In the genomic region with DNA sequence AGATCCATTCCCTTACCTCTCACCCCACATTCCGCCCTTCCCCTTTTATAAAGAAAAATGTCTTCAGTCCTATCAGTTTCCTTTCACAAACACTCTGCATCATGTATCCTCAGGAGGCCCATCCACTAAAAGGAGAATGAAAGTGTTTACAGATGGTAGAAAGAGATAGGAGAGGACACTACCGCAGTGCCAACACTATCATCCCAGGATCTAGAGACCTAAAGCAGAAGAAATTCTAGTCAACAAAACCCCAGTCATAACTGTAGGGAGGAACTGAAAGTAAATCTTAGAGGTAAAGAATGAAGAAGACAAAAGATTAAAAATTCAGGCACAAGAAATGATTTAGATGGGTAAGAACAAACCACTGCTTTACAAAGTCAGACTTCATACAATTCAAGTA, we compare ENCODE assay signal across 9 cellular contexts.
DNase-seq lines count a peak whose midpoint lies in the region; ATAC-seq and TF ChIP-seq lines count a peak whose summit lies in the region.
"Had no signal": no experiment of that assay in that cellular context is flagged by ENCODE, and none has a peak within 500 bp of the region (broad histone marks: within the 10 kb centered on the region; RNA-seq: fewer than 3 reads in every experiment).

No MANE protein-coding gene starts in this region.

- H3K9me3 Mint-ChIP-seq in memory B cell: peaks cover 2% of the 10 kb centered on the region
- H3K9me3 Mint-ChIP-seq in endodermal cell: no peaks in the 10 kb centered on the region

- H3K4me1 ChIP-seq in Karpas-422 (ENCODE audit: low read length) (peaks cover 9% of the 10 kb centered on the region), endodermal cell (ENCODE audit: control insufficient read depth, insufficient read depth, low read length) (no peaks in the 10 kb centered on the region)

- no peaks in the 10 kb centered on the region for H4K20me1 ChIP-seq in Karpas-422 (ENCODE audit: insufficient read depth, low read depth, low read length)

- ATAC-seq in GM18508 (IDR thresholded peaks at IDR 0.05; ENCODE audit: insufficient read depth, unreplicated experiment) (peak; percentile 73), GM21737 (IDR thresholded peaks at IDR 0.05; ENCODE audit: unreplicated experiment) (peak; percentile 80), memory B cell (ENCODE audit: low read depth) (peak; percentile 45)

- no peaks in the 10 kb centered on the region for H3K9me3 ChIP-seq in Karpas-422 (ENCODE audit: low read length)
- no peaks in the 10 kb centered on the region for H3K9me3 ChIP-seq in endodermal cell (ENCODE audit: control insufficient read depth, low read length)

- H3K4me1 Mint-ChIP-seq in memory B cell (peaks cover 4% of the 10 kb centered on the region), endodermal cell (peaks cover 5% of the 10 kb centered on the region)

- H3K9ac ChIP-seq in Karpas-422 (ENCODE audit: low read length): no peak overlapping the region
- H3K9ac ChIP-seq in endodermal cell (ENCODE audit: extremely low read depth, low read length, poor library complexity, severe bottlenecking): no peak overlapping the region

- H2AFZ ChIP-seq in Karpas-422 (ENCODE audit: low read length): no peak overlapping the region

- WGBS in endodermal cell (ENCODE audit: insufficient coverage in 1 of 2, insufficient read length in 1 of 2), 2 experiments: 83% methylated on average over 2 of the region's 2 CpGs; no CpG with 5 or more reads in 1 of the 2 experiments

- H3K27ac Mint-ChIP-seq in memory B cell (no peak overlapping the region), endodermal cell (no peak overlapping the region)

- H3K27me3 ChIP-seq in Karpas-422 (ENCODE audit: low read length) (no peaks in the 10 kb centered on the region), endodermal cell (ENCODE audit: control insufficient read depth, insufficient read depth, low read length, poor library complexity, severe bottlenecking) (no peaks in the 10 kb centered on the region)

- TF ChIP-seq CTCF in NB4 (IDR thresholded peaks at IDR 0.05; ENCODE audit: low read depth, low read length) (no peak), endodermal cell (conservative IDR thresholded peaks at IDR 0.05) (no peak)

- no peaks in the 10 kb centered on the region for H3K79me2 ChIP-seq in Karpas-422 (ENCODE audit: low read length)

- H3K4me3 Mint-ChIP-seq in memory B cell (no peak overlapping the region), endodermal cell (no peak overlapping the region)

- TF ChIP-seq POLR2A in NB4 (IDR thresholded peaks at IDR 0.05; ENCODE audit: extremely low read depth, insufficient read length): no peak

- no peaks in the 10 kb centered on the region for H3K27me3 Mint-ChIP-seq in memory B cell
- no peaks in the 10 kb centered on the region for H3K27me3 Mint-ChIP-seq in endodermal cell (ENCODE audit: insufficient read depth)

- no peaks in the 10 kb centered on the region for H3K9me2 ChIP-seq in Karpas-422 (replicated peaks; ENCODE audit: insufficient read depth, low read length)

- H3K36me3 Mint-ChIP-seq in memory B cell (no peaks in the 10 kb centered on the region), endodermal cell (ENCODE audit: low read depth) (no peaks in the 10 kb centered on the region)

- H3K4me2 ChIP-seq in Karpas-422 (ENCODE audit: low read depth, low read length, poor library complexity, severe bottlenecking): no peak overlapping the region

- H3K36me3 ChIP-seq in Karpas-422 (ENCODE audit: insufficient read depth, low read length): no peaks in the 10 kb centered on the region
- no peaks in the 10 kb centered on the region for H3K36me3 ChIP-seq in endodermal cell (ENCODE audit: control insufficient read depth, insufficient read depth, low read length)

- DNase-seq in NB4 (ENCODE audit: low read depth) (peak; percentile 75), memory B cell (ENCODE audit: low spot score in 2 of 2) (no peak), GM19240 (ENCODE audit: insufficient read length, low spot score) (no peak), Karpas-422 (no peak), HuH-7.5 (ENCODE audit: low spot score) (no peak), endodermal cell (no peak)

- H3K4me3 ChIP-seq in NB4 (ENCODE audit: low read depth, low read length): no peak overlapping the region
- H3K4me3 ChIP-seq in Karpas-422 (ENCODE audit: low read length): no peak overlapping the region
- no peak overlapping the region for H3K4me3 ChIP-seq in endodermal cell (ENCODE audit: low read length)

- no peak overlapping the region for H3K27ac ChIP-seq in Karpas-422 (ENCODE audit: low read length)
- no peak overlapping the region for H3K27ac ChIP-seq in endodermal cell (ENCODE audit: low read depth, low read length)
- H3K27ac ChIP-seq: epithelial cell of prostate had no signal
